In the genomic region with DNA sequence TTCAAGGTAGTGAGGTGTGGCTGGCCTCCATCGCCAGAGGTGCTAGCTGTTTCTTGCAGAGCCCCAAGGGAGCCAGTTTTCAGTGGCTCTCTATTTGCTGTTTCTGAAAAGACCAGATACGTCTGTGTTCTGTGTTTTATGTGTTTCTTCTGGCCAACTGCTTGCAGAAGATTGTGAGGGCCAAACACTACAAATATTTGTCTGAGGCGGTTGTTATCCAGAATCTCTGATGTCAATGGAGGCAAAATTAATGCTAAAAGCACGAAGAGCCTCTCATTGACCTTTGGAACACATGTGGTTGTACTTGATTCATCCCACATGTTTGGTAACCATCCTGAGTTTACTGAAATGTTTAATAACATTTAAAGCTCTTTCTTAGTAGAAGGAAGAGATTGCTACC, we compare ENCODE assay signal across 24 cellular contexts.
DNase-seq lines count a peak whose midpoint lies in the region; ATAC-seq and TF ChIP-seq lines count a peak whose summit lies in the region.
"Had no signal": no experiment of that assay in that cellular context is flagged by ENCODE, and none has a peak within 500 bp of the region (broad histone marks: within the 10 kb centered on the region; RNA-seq: fewer than 3 reads in every experiment).

No MANE protein-coding gene starts in this region.

- intact Hi-C loops in left ventricle myocardium superior (cut with micrococcal nuclease): no loop called here
- intact Hi-C loops in vagina (cut with DNase I): no loop called here

- peak; percentile 78 for ATAC-seq in left ventricle myocardium superior
- ATAC-seq: natural killer cell; stimulated activated effector memory CD8-positive, alpha-beta T cell treated with anti-CD3 and anti-CD28 coated beads, Interleukin-12 subunit alpha, Interleukin-12 subunit beta, amount 100 ng/mL, for 72 hours had no signal

- H4K91ac ChIP-seq in H9 (ENCODE audit: insufficient read length, low read depth, low read length): no peak overlapping the region

- no peak overlapping the region for H2BK120ac ChIP-seq in H9 (ENCODE audit: low read depth, low read length, poor library complexity, severe bottlenecking)

- H3K27ac Mint-ChIP-seq in H9: no peak overlapping the region
- H3K27ac Mint-ChIP-seq: CD4-positive, alpha-beta T cell; natural killer cell; progenitor cell of endocrine pancreas; stimulated activated effector memory CD8-positive, alpha-beta T cell treated with anti-CD3 and anti-CD28 coated beads, Interleukin-12 subunit alpha, Interleukin-12 subunit beta, amount 100 ng/mL, for 72 hours had no signal

- DNase-seq in DMS53 (lab: John Stamatoyannopoulos, UW) (peak; percentile 51), DMS53 treated with DMSO at 0.1 percent for 48 hours (lab: John Stamatoyannopoulos, UW; ENCODE audit: unreplicated experiment) (no peak), choroid plexus epithelial cell (ENCODE audit: low read depth) (peak; percentile 54), left ventricle myocardium superior (no peak), vagina (ENCODE audit: extremely low spot score in 2 of 2) (no peak), SHP77 treated with DMSO at 0.1 percent for 48 hours (lab: John Stamatoyannopoulos, UW) (no peak), amygdala (lab: John Stamatoyannopoulos, UW) (no peak), H9 (no peak)
- DNase-seq: activated effector memory CD4-positive, alpha-beta T cell treated with anti-CD3 and anti-CD28 coated beads, Interleukin-2, amount 50 U/mL, for 16 hours; aorta; CD4-positive, alpha-beta T cell; colonic mucosa; DND-41; islet precursor cell; mesendoderm; MM.1S; natural killer cell; NCI-H1694; NCI-H446 treated with DMSO at 0.1 percent for 48 hours; T-helper 9 cell; transverse colon had no signal

- no peak overlapping the region for H3K4me3 ChIP-seq in choroid plexus epithelial cell (ENCODE audit: low read depth, low read length)
- H3K4me3 ChIP-seq in vagina: no peak overlapping the region
- H3K4me3 ChIP-seq: colonic mucosa, transverse colon had no signal

- no peaks in the 10 kb centered on the region for H3K36me3 ChIP-seq in vagina
- H3K36me3 ChIP-seq: colonic mucosa, transverse colon had no signal

- H3K4ac ChIP-seq in H9 (ENCODE audit: low read depth, low read length): no peak overlapping the region

- H3K18ac ChIP-seq in H9 (ENCODE audit: insufficient read length, low read depth, low read length): no peak overlapping the region

- no peak overlapping the region for H4K5ac ChIP-seq in H9 (ENCODE audit: insufficient read length, low read depth, low read length)

- no CpG with 5 or more reads among the region's 4 CpGs for WGBS in H9 (ENCODE audit: extremely low coverage, insufficient read length, low lambda C conversion rate)

- H3K9me3 Mint-ChIP-seq in H9: peaks cover 60 to 73% of the 10 kb centered on the region in 2 experiments
- H3K9me3 Mint-ChIP-seq: CD4-positive, alpha-beta T cell; natural killer cell; stimulated activated effector memory CD8-positive, alpha-beta T cell treated with anti-CD3 and anti-CD28 coated beads, Interleukin-12 subunit alpha, Interleukin-12 subunit beta, amount 100 ng/mL, for 72 hours had no signal

- H2AFZ ChIP-seq in H9 (ENCODE audit: low read length): no peak overlapping the region

- H3K27me3 Mint-ChIP-seq in H9 (ENCODE audit: low read depth): peaks cover 27% of the 10 kb centered on the region
- H3K27me3 Mint-ChIP-seq: CD4-positive, alpha-beta T cell had no signal

- H3K14ac ChIP-seq in H9 (ENCODE audit: insufficient read depth, low read length): no peak overlapping the region

- no peak overlapping the region for H2BK12ac ChIP-seq in H9 (ENCODE audit: insufficient read length, low read depth, low read length)

- no peaks in the 10 kb centered on the region for H3K79me1 ChIP-seq in H9 (ENCODE audit: insufficient read depth, low read depth, low read length, poor library complexity, severe bottlenecking)

- H3K27ac ChIP-seq in vagina: peak overlapping the region; percentile 17
- no peak overlapping the region for H3K27ac ChIP-seq in H9 (ENCODE audit: insufficient read length, low read depth, low read length)
- H3K27ac ChIP-seq: 22Rv1, colonic mucosa, transverse colon had no signal

- H2BK20ac ChIP-seq in H9 (ENCODE audit: low read depth, low read length, poor library complexity, severe bottlenecking): no peak overlapping the region

- H3K4me1 ChIP-seq in vagina (no peaks in the 10 kb centered on the region), H9 (ENCODE audit: insufficient read depth, low read length) (no peaks in the 10 kb centered on the region)
- H3K4me1 ChIP-seq: colonic mucosa, transverse colon had no signal

- no peak overlapping the region for H3K56ac ChIP-seq in H9 (ENCODE audit: insufficient read length, low read depth, low read length)

- no peak overlapping the region for H3K23ac ChIP-seq in H9 (ENCODE audit: insufficient read length, low read depth, low read length)

- no peak overlapping the region for H3K9ac ChIP-seq in H9 (ENCODE audit: extremely low read depth, insufficient read length, low read length)

- no peak overlapping the region for H4K8ac ChIP-seq in H9 (replicated peaks; ENCODE audit: insufficient read length, low read depth, low read length)

- no peaks in the 10 kb centered on the region for H3K23me2 ChIP-seq in H9 (ENCODE audit: insufficient read length, low read depth, low read length, poor library complexity, severe bottlenecking)

- H3K27me3 ChIP-seq in vagina: no peaks in the 10 kb centered on the region
- no peaks in the 10 kb centered on the region for H3K27me3 ChIP-seq in H9 (ENCODE audit: insufficient read depth, low read length)
- H3K27me3 ChIP-seq: colonic mucosa, transverse colon had no signal

- no peak overlapping the region for H2AK5ac ChIP-seq in H9 (ENCODE audit: insufficient read length, low read length)

- H3T11ph ChIP-seq in H9 (ENCODE audit: low read length): no peak overlapping the region

- peaks cover 0 to under 1% of the 10 kb centered on the region in 2 experiments; a peak in 1 of 4 replicates for H3K4me1 Mint-ChIP-seq in H9
- H3K4me1 Mint-ChIP-seq: natural killer cell; stimulated activated effector memory CD8-positive, alpha-beta T cell treated with anti-CD3 and anti-CD28 coated beads, Interleukin-12 subunit alpha, Interleukin-12 subunit beta, amount 100 ng/mL, for 72 hours had no signal

- H4K20me1 ChIP-seq in H9 (ENCODE audit: control insufficient read depth, insufficient read depth, insufficient read length): no peaks in the 10 kb centered on the region

- no peak overlapping the region for H3K4me3 Mint-ChIP-seq in H9
- H3K4me3 Mint-ChIP-seq: CD4-positive, alpha-beta T cell; natural killer cell; stimulated activated effector memory CD8-positive, alpha-beta T cell treated with anti-CD3 and anti-CD28 coated beads, Interleukin-12 subunit alpha, Interleukin-12 subunit beta, amount 100 ng/mL, for 72 hours had no signal

- TF ChIP-seq CTCF in choroid plexus epithelial cell (conservative IDR thresholded peaks at IDR 0.05; ENCODE audit: low read depth, low read length): no peak
- no peak for TF ChIP-seq CTCF in vagina (IDR thresholded peaks at IDR 0.05)
- TF ChIP-seq CTCF in H9 (conservative IDR thresholded peaks at IDR 0.05): no peak

- no peak overlapping the region for H2BK5ac ChIP-seq in H9 (ENCODE audit: insufficient read length, low read length)

- H2BK15ac ChIP-seq in H9 (ENCODE audit: low read depth, low read length): no peak overlapping the region

- H3K4me2 ChIP-seq in H9 (ENCODE audit: insufficient read depth, insufficient read length, low read length): no peak overlapping the region

- no peaks in the 10 kb centered on the region for H3K79me2 ChIP-seq in H9 (ENCODE audit: insufficient read depth, low read length)

- TF ChIP-seq POLR2A in vagina (IDR thresholded peaks at IDR 0.05): no peak

- peaks cover 0 to 2% (median 1%) of the 10 kb centered on the region in 3 experiments; a peak in 3 of 7 replicates for H3K36me3 Mint-ChIP-seq in H9 (ENCODE audit: insufficient read depth in 1 of 3, low read depth in 3 of 3)
- H3K36me3 Mint-ChIP-seq: natural killer cell; stimulated activated effector memory CD8-positive, alpha-beta T cell treated with anti-CD3 and anti-CD28 coated beads, Interleukin-12 subunit alpha, Interleukin-12 subunit beta, amount 100 ng/mL, for 72 hours had no signal

- H3K9me3 ChIP-seq in vagina (no peaks in the 10 kb centered on the region), H9 (ENCODE audit: control insufficient read depth, low read depth, low read length) (peaks cover 14% of the 10 kb centered on the region)
- H3K9me3 ChIP-seq: colonic mucosa, transverse colon had no signal

Comparison
In these comparisons a context has a peak if more than half of its experiments do, and no peak if none do; other contexts are left out.
1. DNase-seq: peak in DMS53 (single experiment) and choroid plexus epithelial cell (single experiment); none in DMS53 treated with DMSO at 0.1 percent for 48 hours (single experiment), left ventricle myocardium superior (single experiment), vagina (0 of 2), SHP77 treated with DMSO at 0.1 percent for 48 hours (single experiment), amygdala (0 of 56) and H9 (single experiment).